Comparison of ENCODE assay signal across 10 cellular contexts in genomic region chr2:215664847-215665525, GRCh38.
DNase-seq lines count a peak whose midpoint lies in the region; ATAC-seq lines count a peak whose summit lies in the region.
"Had no signal": no experiment of that assay in that cellular context is flagged by ENCODE, and none has a peak within 500 bp of the region (broad histone marks: within the 10 kb centered on the region; RNA-seq: fewer than 3 reads in every experiment).

No MANE protein-coding gene starts in this region.

- intact Hi-C loops in activated CD4-positive, alpha-beta memory T cell treated with anti-CD3 and anti-CD28 coated beads for 36 hours (cut with micrococcal nuclease) = loop anchor here (1.0 kb wide), 2 partner anchors 16 to 82 kb away; no protein-coding TSS in a partner anchor

- DNase-seq in activated CD4-positive, alpha-beta memory T cell treated with anti-CD3 and anti-CD28 coated beads for 36 hours = no peak
- no peak for DNase-seq in activated CD4-positive, alpha-beta memory T cell treated with anti-CD3 and anti-CD28 coated beads, Interleukin-2, amount 10 ng/mL, durations not matched to agents 7 days and 5 days
- peak; percentile 2 for DNase-seq in activated naive CD8-positive, alpha-beta T cell treated with anti-CD3 and anti-CD28 coated beads for 36 hours
- DNase-seq in NCI-H187 (lab: John Stamatoyannopoulos, UW) (no peak), NCI-H345 treated with DMSO at 0.1 percent for 48 hours (lab: John Stamatoyannopoulos, UW; ENCODE audit: unreplicated experiment) (no peak)
- DNase-seq: CD4-positive, CD25-positive, alpha-beta regulatory T cell; pancreas had no signal

- 100% methylated on average over 2 of the region's 3 CpGs; no CpG with 5 or more reads in 1 of the 2 experiments for WGBS in mesodermal cell (ENCODE audit: insufficient coverage in 2 of 2), 2 experiments

- ATAC-seq in HG03342 (IDR thresholded peaks at IDR 0.05; ENCODE audit: unreplicated experiment) (peak; percentile 74), HG02571 (IDR thresholded peaks at IDR 0.05; ENCODE audit: unreplicated experiment) (no peak)

- CTCF ChIA-PET in activated CD4-positive, alpha-beta memory T cell treated with anti-CD3 and anti-CD28 coated beads for 36 hours (lab: Charles Lee) = no interaction called here
- CTCF ChIA-PET in activated CD4-positive, alpha-beta memory T cell treated with anti-CD3 and anti-CD28 coated beads, Interleukin-2, amount 10 ng/mL, durations not matched to agents 7 days and 5 days (lab: Charles Lee) = no interaction called here

- peaks cover 37% of the 10 kb centered on the region for H3K4me1 ChIP-seq in mesodermal cell (ENCODE audit: control insufficient read depth, insufficient read depth, low read length, poor library complexity, severe bottlenecking)
- H3K4me1 ChIP-seq: pancreas had no signal

- H3K27me3 Mint-ChIP-seq in activated CD4-positive, alpha-beta memory T cell treated with anti-CD3 and anti-CD28 coated beads for 36 hours = peaks cover 8% of the 10 kb centered on the region
- no peaks in the 10 kb centered on the region for H3K27me3 Mint-ChIP-seq in activated CD4-positive, alpha-beta memory T cell treated with anti-CD3 and anti-CD28 coated beads, Interleukin-2, amount 10 ng/mL, durations not matched to agents 7 days and 5 days
- H3K27me3 Mint-ChIP-seq in activated naive CD8-positive, alpha-beta T cell treated with anti-CD3 and anti-CD28 coated beads for 36 hours = no peaks in the 10 kb centered on the region
- H3K27me3 Mint-ChIP-seq: CD4-positive, CD25-positive, alpha-beta regulatory T cell had no signal

- H3K4me3 ChIP-seq in mesodermal cell (ENCODE audit: extremely low read depth, insufficient read depth, low read length, poor library complexity, severe bottlenecking) = no peak overlapping the region
- H3K4me3 ChIP-seq: pancreas had no signal

- POLR2A ChIA-PET in activated CD4-positive, alpha-beta memory T cell treated with anti-CD3 and anti-CD28 coated beads for 36 hours (lab: Charles Lee) = no interaction called here
- POLR2A ChIA-PET in activated CD4-positive, alpha-beta memory T cell treated with anti-CD3 and anti-CD28 coated beads, Interleukin-2, amount 10 ng/mL, durations not matched to agents 7 days and 5 days (lab: Charles Lee) = no interaction called here

- H3K9me3 ChIP-seq in mesodermal cell (ENCODE audit: control insufficient read depth, low read length) = peaks cover under 1% of the 10 kb centered on the region
- H3K9me3 ChIP-seq: pancreas had no signal

- H3K27ac ChIP-seq in mesodermal cell (ENCODE audit: low read depth, low read length, severe bottlenecking) = peak overlapping the region; percentile 82
- H3K27ac ChIP-seq: pancreas had no signal

- H3K36me3 ChIP-seq in mesodermal cell (ENCODE audit: control insufficient read depth, insufficient read depth, low read length) = no peaks in the 10 kb centered on the region
- H3K36me3 ChIP-seq: pancreas had no signal

- H3K27ac Mint-ChIP-seq in activated CD4-positive, alpha-beta memory T cell treated with anti-CD3 and anti-CD28 coated beads for 36 hours = peak overlapping the region; percentile 54
- no peak overlapping the region for H3K27ac Mint-ChIP-seq in activated CD4-positive, alpha-beta memory T cell treated with anti-CD3 and anti-CD28 coated beads, Interleukin-2, amount 10 ng/mL, durations not matched to agents 7 days and 5 days
- H3K27ac Mint-ChIP-seq in activated naive CD8-positive, alpha-beta T cell treated with anti-CD3 and anti-CD28 coated beads for 36 hours = peak overlapping the region; percentile 7
- H3K27ac Mint-ChIP-seq: CD4-positive, CD25-positive, alpha-beta regulatory T cell had no signal

- no peak overlapping the region for H3K4me3 Mint-ChIP-seq in activated CD4-positive, alpha-beta memory T cell treated with anti-CD3 and anti-CD28 coated beads for 36 hours
- no peak overlapping the region for H3K4me3 Mint-ChIP-seq in activated CD4-positive, alpha-beta memory T cell treated with anti-CD3 and anti-CD28 coated beads, Interleukin-2, amount 10 ng/mL, durations not matched to agents 7 days and 5 days
- no peak overlapping the region for H3K4me3 Mint-ChIP-seq in activated naive CD8-positive, alpha-beta T cell treated with anti-CD3 and anti-CD28 coated beads for 36 hours
- H3K4me3 Mint-ChIP-seq: CD4-positive, CD25-positive, alpha-beta regulatory T cell had no signal

- H3K36me3 Mint-ChIP-seq in activated CD4-positive, alpha-beta memory T cell treated with anti-CD3 and anti-CD28 coated beads for 36 hours = no peaks in the 10 kb centered on the region
- H3K36me3 Mint-ChIP-seq in activated CD4-positive, alpha-beta memory T cell treated with anti-CD3 and anti-CD28 coated beads, Interleukin-2, amount 10 ng/mL, durations not matched to agents 7 days and 5 days (ENCODE audit: low read depth) = no peaks in the 10 kb centered on the region
- no peaks in the 10 kb centered on the region for H3K36me3 Mint-ChIP-seq in activated naive CD8-positive, alpha-beta T cell treated with anti-CD3 and anti-CD28 coated beads for 36 hours
- H3K36me3 Mint-ChIP-seq: CD4-positive, CD25-positive, alpha-beta regulatory T cell had no signal

- H3K4me1 Mint-ChIP-seq in activated CD4-positive, alpha-beta memory T cell treated with anti-CD3 and anti-CD28 coated beads for 36 hours (ENCODE audit: low read depth) = peaks cover 15% of the 10 kb centered on the region
- peaks cover 5% of the 10 kb centered on the region for H3K4me1 Mint-ChIP-seq in activated CD4-positive, alpha-beta memory T cell treated with anti-CD3 and anti-CD28 coated beads, Interleukin-2, amount 10 ng/mL, durations not matched to agents 7 days and 5 days
- H3K4me1 Mint-ChIP-seq in activated naive CD8-positive, alpha-beta T cell treated with anti-CD3 and anti-CD28 coated beads for 36 hours = peaks cover 16% of the 10 kb centered on the region
- H3K4me1 Mint-ChIP-seq: CD4-positive, CD25-positive, alpha-beta regulatory T cell had no signal

- H3K9me3 Mint-ChIP-seq in activated CD4-positive, alpha-beta memory T cell treated with anti-CD3 and anti-CD28 coated beads for 36 hours = no peaks in the 10 kb centered on the region
- no peaks in the 10 kb centered on the region for H3K9me3 Mint-ChIP-seq in activated CD4-positive, alpha-beta memory T cell treated with anti-CD3 and anti-CD28 coated beads, Interleukin-2, amount 10 ng/mL, durations not matched to agents 7 days and 5 days
- H3K9me3 Mint-ChIP-seq in activated naive CD8-positive, alpha-beta T cell treated with anti-CD3 and anti-CD28 coated beads for 36 hours = no peaks in the 10 kb centered on the region
- H3K9me3 Mint-ChIP-seq: CD4-positive, CD25-positive, alpha-beta regulatory T cell had no signal
